14 cellular contexts compared by ENCODE assay signal in the genomic region with DNA sequence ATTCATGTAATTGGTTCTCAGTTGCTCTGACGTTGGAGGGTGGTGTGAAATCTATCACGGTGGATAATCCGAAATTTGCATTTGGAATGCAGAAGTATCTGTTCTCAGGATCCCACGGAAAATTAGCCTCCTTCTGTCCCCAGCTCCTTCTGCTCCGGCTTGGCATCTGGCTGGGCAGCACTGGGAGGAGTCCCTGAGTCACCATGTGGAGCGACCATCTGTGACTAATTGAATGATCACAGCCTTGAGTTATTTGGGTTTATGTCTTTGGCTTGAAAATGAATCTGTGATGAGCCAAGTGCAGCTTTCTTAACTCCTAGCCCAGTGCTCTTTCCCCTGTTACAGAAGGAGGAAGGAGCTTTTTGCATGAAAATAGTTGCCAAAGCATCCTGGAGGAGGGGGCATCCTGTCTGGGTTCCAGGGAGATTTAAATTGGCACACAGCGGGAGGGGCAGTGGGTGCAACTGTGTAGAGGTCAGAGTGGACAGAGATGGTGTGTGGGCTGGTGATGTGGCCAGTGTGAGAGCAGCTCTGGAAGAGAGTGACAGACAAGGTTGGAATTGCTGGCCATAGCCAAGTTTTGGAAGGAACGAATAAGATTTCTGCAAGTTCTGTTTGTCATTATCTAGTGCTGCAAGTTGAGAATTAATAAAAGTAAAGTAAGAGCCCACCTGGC.
DNase-seq lines count a peak whose midpoint lies in the region; ATAC-seq, FAIRE-seq and TF ChIP-seq lines count a peak whose summit lies in the region.
"Had no signal": no experiment of that assay in that cellular context is flagged by ENCODE, and none has a peak within 500 bp of the region (broad histone marks: within the 10 kb centered on the region; RNA-seq: fewer than 3 reads in every experiment).

No MANE protein-coding gene starts in this region.

- no peaks in the 10 kb centered on the region for H3K36me3 Mint-ChIP-seq in astrocyte (ENCODE audit: low read depth, unreplicated experiment)
- H3K36me3 Mint-ChIP-seq: CD4-positive, CD25-positive, alpha-beta regulatory T cell had no signal

- ATAC-seq in HG02840 (IDR thresholded peaks at IDR 0.05; ENCODE audit: low FRiP score, unreplicated experiment) (no peak), GM19023 (IDR thresholded peaks at IDR 0.05; ENCODE audit: unreplicated experiment) (no peak)
- ATAC-seq: K562, left colon had no signal

- H3K79me2 ChIP-seq in astrocyte (ENCODE audit: insufficient read depth, low read length) (no peaks in the 10 kb centered on the region), keratinocyte (ENCODE audit: control insufficient read depth, insufficient read depth, low read length) (no peaks in the 10 kb centered on the region)

- TF ChIP-seq CTCF in astrocyte (IDR thresholded peaks at IDR 0.05; ENCODE audit: insufficient read depth, low read depth, low read length) (no peak), keratinocyte (optimal IDR thresholded peaks at IDR 0.05 in 1 of 3, IDR thresholded peaks at IDR 0.05 in 1 of 3, conservative IDR thresholded peaks at IDR 0.05 in 1 of 3; ENCODE audit: extremely low read depth in 1 of 3, insufficient read depth in 2 of 3, low read length in 3 of 3) (no peak)

- peak overlapping the region; percentile 2 for H3K4me3 Mint-ChIP-seq in astrocyte (ENCODE audit: unreplicated experiment)
- H3K4me3 Mint-ChIP-seq: activated CD4-positive, alpha-beta memory T cell treated with anti-CD3 and anti-CD28 coated beads, Interleukin-2, amount 10 ng/mL, durations not matched to agents 7 days and 5 days; CD4-positive, CD25-positive, alpha-beta regulatory T cell; central memory CD8-positive, alpha-beta T cell had no signal

- H3K36me3 ChIP-seq in astrocyte (ENCODE audit: insufficient read depth, low read length) (no peaks in the 10 kb centered on the region), keratinocyte (ENCODE audit: control insufficient read depth in 2 of 2, extremely low read depth in 1 of 2, insufficient read depth in 2 of 2, low read length in 2 of 2) (no peaks in the 10 kb centered on the region)

- H3K4me1 Mint-ChIP-seq in astrocyte (ENCODE audit: low read depth, unreplicated experiment) = peaks cover 17% of the 10 kb centered on the region
- H3K4me1 Mint-ChIP-seq: activated CD4-positive, alpha-beta memory T cell treated with anti-CD3 and anti-CD28 coated beads, Interleukin-2, amount 10 ng/mL, durations not matched to agents 7 days and 5 days; central memory CD8-positive, alpha-beta T cell had no signal

- H4K20me1 ChIP-seq in astrocyte (ENCODE audit: insufficient read depth, low read length) (no peaks in the 10 kb centered on the region), keratinocyte (ENCODE audit: control insufficient read depth, extremely low read depth, insufficient read depth, low read length) (no peaks in the 10 kb centered on the region)

- H3K27me3 ChIP-seq in astrocyte (ENCODE audit: insufficient read depth, low read length) (no peaks in the 10 kb centered on the region), keratinocyte (ENCODE audit: control insufficient read depth, extremely low read depth, insufficient read depth, low read length) (no peaks in the 10 kb centered on the region)

- H3K4me2 ChIP-seq in astrocyte (ENCODE audit: low read length) (peak overlapping the region; percentile 73), keratinocyte (ENCODE audit: control insufficient read depth, extremely low read depth, insufficient read depth, low read depth, low read length) (no peak overlapping the region)

- H3K27me3 Mint-ChIP-seq in astrocyte (ENCODE audit: low read depth, unreplicated experiment) = peaks cover 2% of the 10 kb centered on the region

- H3K27ac ChIP-seq in astrocyte (ENCODE audit: low read depth, low read length) (peak overlapping the region; percentile 34), keratinocyte (ENCODE audit: control insufficient read depth, insufficient read depth, low read length) (no peak overlapping the region)

- no peaks in the 10 kb centered on the region for H3K9me3 ChIP-seq in astrocyte (ENCODE audit: insufficient read depth, low read depth, low read length)
- H3K9me3 ChIP-seq in keratinocyte (ENCODE audit: control insufficient read depth, low read depth, low read length) = no peaks in the 10 kb centered on the region

- FAIRE-seq in astrocyte (lab: Jason Lieb, UNC) (no peak), keratinocyte (lab: Jason Lieb, UNC) (peak; percentile 85)
- FAIRE-seq: K562 had no signal

- dilution Hi-C loops in keratinocyte (cut with MboI; ENCODE audit: extremely low pct_ligation_motif_present, low sequenced_read_pairs) = no loop called here

- no peaks in the 10 kb centered on the region for H3K9me1 ChIP-seq in keratinocyte (ENCODE audit: control insufficient read depth, extremely low read depth, insufficient read depth, low read length)

- H3K4me1 ChIP-seq in astrocyte (ENCODE audit: insufficient read depth, low read length) = peaks cover 13% of the 10 kb centered on the region
- H3K4me1 ChIP-seq in keratinocyte (ENCODE audit: control insufficient read depth, extremely low read depth, insufficient read depth, low read length) = peaks cover 10% of the 10 kb centered on the region

- H3K4me3 ChIP-seq in astrocyte (ENCODE audit: insufficient read depth, low read depth, low read length) = no peak overlapping the region
- H3K4me3 ChIP-seq in keratinocyte (ENCODE audit: control insufficient read depth in 2 of 3, extremely low read depth in 1 of 3, insufficient read depth in 2 of 3, low read depth in 1 of 3, low read length in 3 of 3) = no peak overlapping the region
- H3K4me3 ChIP-seq: K562 had no signal

- peaks cover 3% of the 10 kb centered on the region for H3K9me3 Mint-ChIP-seq in astrocyte (ENCODE audit: unreplicated experiment)
- H3K9me3 Mint-ChIP-seq: activated CD4-positive, alpha-beta memory T cell treated with anti-CD3 and anti-CD28 coated beads, Interleukin-2, amount 10 ng/mL, durations not matched to agents 7 days and 5 days; central memory CD8-positive, alpha-beta T cell had no signal

- H2AFZ ChIP-seq in astrocyte (ENCODE audit: low read depth, low read length) (no peak overlapping the region), keratinocyte (ENCODE audit: control insufficient read depth, low read length) (no peak overlapping the region)

- H3K27ac Mint-ChIP-seq in astrocyte (ENCODE audit: unreplicated experiment) = no peak overlapping the region
- H3K27ac Mint-ChIP-seq: activated CD4-positive, alpha-beta memory T cell treated with anti-CD3 and anti-CD28 coated beads, Interleukin-2, amount 10 ng/mL, durations not matched to agents 7 days and 5 days; CD4-positive, CD25-positive, alpha-beta regulatory T cell had no signal

- H3K9ac ChIP-seq in astrocyte (ENCODE audit: low read length) (no peak overlapping the region), keratinocyte (ENCODE audit: control insufficient read depth, extremely low read depth, insufficient read depth, low read length) (no peak overlapping the region)

- DNase-seq in AG08396 (ENCODE audit: low spot score) (peak; percentile 78), HT1080 (ENCODE audit: low read depth) (peak; percentile 81), astrocyte (ENCODE audit: low read depth) (peak; percentile 65), keratinocyte (ENCODE audit: low read depth, low spot score) (no peak), NCI-H1417 treated with DMSO at 0.1 percent for 48 hours (lab: John Stamatoyannopoulos, UW) (no peak)
- DNase-seq in activated effector memory CD4-positive, alpha-beta T cell treated with anti-CD3 and anti-CD28 coated beads, Interleukin-2, amount 50 U/mL, for 16 hours = no peak
- DNase-seq: activated CD4-positive, alpha-beta memory T cell treated with anti-CD3 and anti-CD28 coated beads, Interleukin-2, amount 10 ng/mL, durations not matched to agents 7 days and 5 days; CD4-positive, CD25-positive, alpha-beta regulatory T cell; left colon; stimulated activated naive CD4-positive, alpha-beta T cell treated with Interleukin-2 at 50 U/mL for 16 hours had no signal

Comparison
In these comparisons a context has a peak if more than half of its experiments do, and no peak if none do; other contexts are left out.
1. DNase-seq: peak in AG08396 (single experiment), HT1080 (single experiment) and astrocyte (single experiment); none in keratinocyte (single experiment), activated effector memory CD4-positive, alpha-beta T cell treated with anti-CD3 and anti-CD28 coated beads, Interleukin-2, amount 50 U/mL, for 16 hours (single experiment) and NCI-H1417 treated with DMSO at 0.1 percent for 48 hours (single experiment).